Comparison of ENCODE assay signal across 8 cellular contexts in the genomic region with DNA sequence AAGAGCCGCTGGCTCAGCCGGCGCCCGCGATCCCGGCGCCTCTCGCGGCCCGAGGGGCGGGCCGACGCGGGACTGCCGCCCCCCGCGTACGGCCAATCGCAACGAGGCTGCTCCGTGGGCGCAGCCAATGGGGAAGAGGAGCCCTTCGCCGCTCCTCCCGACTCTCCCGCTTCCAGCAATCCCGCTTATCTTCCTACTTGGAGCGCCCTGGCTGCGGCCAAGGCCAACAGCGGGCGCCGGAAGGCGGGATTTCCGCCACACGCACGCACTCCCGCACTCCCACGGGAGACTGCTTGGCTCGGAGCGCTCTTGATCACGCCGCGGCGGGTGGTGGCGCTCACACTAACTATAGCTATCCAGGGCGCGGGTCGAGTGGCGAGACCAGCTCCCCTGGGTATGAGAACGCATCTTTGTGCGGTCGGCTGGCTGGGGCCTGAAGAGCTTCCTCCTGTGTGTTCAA. TPM values are rescaled to one million over a fixed set of nuclear protein-coding genes. Genes with fewer than 3 reads are reported as not detected.
DNase-seq lines count a peak whose midpoint lies in the region; ATAC-seq, FAIRE-seq and TF ChIP-seq lines count a peak whose summit lies in the region.
"Not testable (repeated sequence)": the region's sequence is repeated elsewhere in the genome, so short reads cannot be mapped to it uniquely, and the experiment has no call there.

A gene with protein sequence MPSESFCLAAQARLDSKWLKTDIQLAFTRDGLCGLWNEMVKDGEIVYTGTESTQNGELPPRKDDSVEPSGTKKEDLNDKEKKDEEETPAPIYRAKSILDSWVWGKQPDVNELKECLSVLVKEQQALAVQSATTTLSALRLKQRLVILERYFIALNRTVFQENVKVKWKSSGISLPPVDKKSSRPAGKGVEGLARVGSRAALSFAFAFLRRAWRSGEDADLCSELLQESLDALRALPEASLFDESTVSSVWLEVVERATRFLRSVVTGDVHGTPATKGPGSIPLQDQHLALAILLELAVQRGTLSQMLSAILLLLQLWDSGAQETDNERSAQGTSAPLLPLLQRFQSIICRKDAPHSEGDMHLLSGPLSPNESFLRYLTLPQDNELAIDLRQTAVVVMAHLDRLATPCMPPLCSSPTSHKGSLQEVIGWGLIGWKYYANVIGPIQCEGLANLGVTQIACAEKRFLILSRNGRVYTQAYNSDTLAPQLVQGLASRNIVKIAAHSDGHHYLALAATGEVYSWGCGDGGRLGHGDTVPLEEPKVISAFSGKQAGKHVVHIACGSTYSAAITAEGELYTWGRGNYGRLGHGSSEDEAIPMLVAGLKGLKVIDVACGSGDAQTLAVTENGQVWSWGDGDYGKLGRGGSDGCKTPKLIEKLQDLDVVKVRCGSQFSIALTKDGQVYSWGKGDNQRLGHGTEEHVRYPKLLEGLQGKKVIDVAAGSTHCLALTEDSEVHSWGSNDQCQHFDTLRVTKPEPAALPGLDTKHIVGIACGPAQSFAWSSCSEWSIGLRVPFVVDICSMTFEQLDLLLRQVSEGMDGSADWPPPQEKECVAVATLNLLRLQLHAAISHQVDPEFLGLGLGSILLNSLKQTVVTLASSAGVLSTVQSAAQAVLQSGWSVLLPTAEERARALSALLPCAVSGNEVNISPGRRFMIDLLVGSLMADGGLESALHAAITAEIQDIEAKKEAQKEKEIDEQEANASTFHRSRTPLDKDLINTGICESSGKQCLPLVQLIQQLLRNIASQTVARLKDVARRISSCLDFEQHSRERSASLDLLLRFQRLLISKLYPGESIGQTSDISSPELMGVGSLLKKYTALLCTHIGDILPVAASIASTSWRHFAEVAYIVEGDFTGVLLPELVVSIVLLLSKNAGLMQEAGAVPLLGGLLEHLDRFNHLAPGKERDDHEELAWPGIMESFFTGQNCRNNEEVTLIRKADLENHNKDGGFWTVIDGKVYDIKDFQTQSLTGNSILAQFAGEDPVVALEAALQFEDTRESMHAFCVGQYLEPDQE (N-terminal part only) (minus strand): TSS at position 51 of the 460 bp plus-strand sequence. CDS start 746 bp downstream, outside the sequence.

- H3K79me2 ChIP-seq in astrocyte (ENCODE audit: insufficient read depth, low read length), result peaks cover 17% of the 10 kb centered on the region

- not testable (repeated sequence) for H4K20me1 ChIP-seq in astrocyte (ENCODE audit: insufficient read depth, low read length)

- H3K9ac ChIP-seq in HUES64 (ENCODE audit: low read depth, low read length), result not testable (repeated sequence)
- H3K9ac ChIP-seq in astrocyte (ENCODE audit: low read length), result peak within 1 kb of the TSS; percentile 73

- FAIRE-seq in astrocyte (lab: Jason Lieb, UNC), result not testable (repeated sequence)

- H3K27ac ChIP-seq in C4-2B, result peak within 1 kb of the TSS; percentile 51
- not testable (repeated sequence) for H3K27ac ChIP-seq in HUES64 (ENCODE audit: low read depth, low read length); astrocyte (ENCODE audit: low read depth, low read length); temporal lobe (ENCODE audit: low read depth, low read length)
- peak within 1 kb of the TSS in 3 of 4 donors; percentile 31 to 67 (median 48) for H3K27ac ChIP-seq in esophagus muscularis mucosa (replicated peaks in 1 of 4)

- not testable (repeated sequence) for H3K4me1 ChIP-seq in HUES64 (ENCODE audit: insufficient read depth, low read length); astrocyte (ENCODE audit: insufficient read depth, low read length); esophagus muscularis mucosa

- intact Hi-C loops in esophagus muscularis mucosa (cut with DNase I), result not testable (repeated sequence)

- H3K36me3 Mint-ChIP-seq in T-helper 17 cell (ENCODE audit: low read depth); astrocyte (ENCODE audit: low read depth, unreplicated experiment): not testable (repeated sequence)

- not testable (repeated sequence) for H3K9me3 ChIP-seq in HUES64 (ENCODE audit: insufficient read depth, low read depth, low read length); T-helper 17 cell (ENCODE audit: control insufficient read depth, low read length, poor library complexity, severe bottlenecking); astrocyte (ENCODE audit: insufficient read depth, low read depth, low read length); esophagus muscularis mucosa

- TF ChIP-seq POLR2A in esophagus muscularis mucosa (IDR thresholded peaks at IDR 0.05; ENCODE audit: low read depth), result not testable (repeated sequence)

- H3K9me3 Mint-ChIP-seq in astrocyte (ENCODE audit: unreplicated experiment), result not testable (repeated sequence)

- H3K4me3 Mint-ChIP-seq in T-helper 17 cell (peak within 1 kb of the TSS; percentile 94), astrocyte (ENCODE audit: unreplicated experiment) (peak within 1 kb of the TSS; percentile 100)

- not testable (repeated sequence) for H3K27me3 ChIP-seq in HUES64 (ENCODE audit: insufficient read depth, low read length); astrocyte (ENCODE audit: insufficient read depth, low read length); esophagus muscularis mucosa; kidney epithelial cell (ENCODE audit: control insufficient read depth, insufficient read depth, low read length)

- not testable (repeated sequence) for H2AFZ ChIP-seq in astrocyte (ENCODE audit: low read depth, low read length)

- TF ChIP-seq EP300 in esophagus muscularis mucosa (IDR thresholded peaks at IDR 0.05), result not testable (repeated sequence)

- peaks cover 11% of the 10 kb centered on the region for H3K4me1 Mint-ChIP-seq in T-helper 17 cell
- H3K4me1 Mint-ChIP-seq in astrocyte (ENCODE audit: low read depth, unreplicated experiment), result not testable (repeated sequence)

- H3K27ac Mint-ChIP-seq in T-helper 17 cell (peak within 1 kb of the TSS; percentile 74), astrocyte (ENCODE audit: unreplicated experiment) (peak within 1 kb of the TSS; percentile 94)

- H3K4me3 ChIP-seq in HUES64 (ENCODE audit: low read length) (peak within 1 kb of the TSS; percentile 47), astrocyte (ENCODE audit: insufficient read depth, low read depth, low read length) (peak within 1 kb of the TSS; percentile 52), esophagus muscularis mucosa (peak within 1 kb of the TSS; percentile 39 to 59 (median 47)), kidney epithelial cell (ENCODE audit: low read depth, low read length) (peak within 1 kb of the TSS; percentile 35)

- peak within 1 kb of the TSS; percentile 75 for H3K4me2 ChIP-seq in astrocyte (ENCODE audit: low read length)

- not testable (repeated sequence) for H3K27me3 Mint-ChIP-seq in T-helper 17 cell; astrocyte (ENCODE audit: low read depth, unreplicated experiment)

- DNase-seq in T-helper 17 cell; astrocyte (ENCODE audit: low read depth); esophagus muscularis mucosa (ENCODE audit: extremely low spot score); kidney epithelial cell (ENCODE audit: low read depth); occipital lobe (lab: John Stamatoyannopoulos, UW): not testable (repeated sequence)

- not testable (repeated sequence) for TF ChIP-seq CTCF in C4-2B (conservative IDR thresholded peaks at IDR 0.05); astrocyte (IDR thresholded peaks at IDR 0.05; ENCODE audit: insufficient read depth, low read depth, low read length); esophagus muscularis mucosa (IDR thresholded peaks at IDR 0.05); kidney epithelial cell (IDR thresholded peaks at IDR 0.05; ENCODE audit: insufficient read depth, low read length, poor library complexity, severe bottlenecking)

- not testable (repeated sequence) for ATAC-seq in T-helper 17 cell

- no CpG with 5 or more reads among the region's 52 CpGs for WGBS in HUES64
- no CpG with 5 or more reads among the region's 52 CpGs for WGBS in esophagus muscularis mucosa

- H3K36me3 ChIP-seq in HUES64 (ENCODE audit: insufficient read depth, low read length); astrocyte (ENCODE audit: insufficient read depth, low read length); esophagus muscularis mucosa; kidney epithelial cell (ENCODE audit: control insufficient read depth, insufficient read depth, low read length): not testable (repeated sequence)

RNA-seq across cellular contexts. Expression of the gene that starts here (rescaled TPM):
- polyA plus RNA-seq in HUES64 (2013, experiment 1 of 2), result 29.5 TPM
- polyA plus RNA-seq in HUES64 (2013, experiment 2 of 2), result 27.3 TPM
- total RNA-seq in T-helper 17 cell (10 to 100 TPM; 32.9 to 39.1 TPM), astrocyte (61.5 and 63.3 TPM in 2 replicates), esophagus muscularis mucosa (10 to 100 TPM; 57.0 to 96.3 (median 66.0) TPM), kidney epithelial cell (53.4 and 59.0 TPM in 2 replicates), occipital lobe (64.6 TPM), temporal lobe (83.3 TPM)
